ENCODE assay signal across 24 cellular contexts in genomic region chr2:105848367-105848766, GRCh38.
DNase-seq lines count a peak whose midpoint lies in the region; ATAC-seq and TF ChIP-seq lines count a peak whose summit lies in the region.
"Had no signal": no experiment of that assay in that cellular context is flagged by ENCODE, and none has a peak within 500 bp of the region (broad histone marks: within the 10 kb centered on the region; RNA-seq: fewer than 3 reads in every experiment).

No MANE protein-coding gene starts in this region.

- H3K27ac ChIP-seq in CD8-positive, alpha-beta T cell (ENCODE audit: low read depth, low read length), result no peak overlapping the region
- H3K27ac ChIP-seq: ascending aorta, esophagus squamous epithelium, neural progenitor cell, WERI-Rb-1 had no signal

- H3K4me3 Mint-ChIP-seq in T-helper 2 cell treated with Interferon-gamma antibody and Interleukin-4, amounts not matched to agents 5 μg/mL and 100 μg/mL, for 36 hours, result no peak overlapping the region
- no peak overlapping the region for H3K4me3 Mint-ChIP-seq in CD8-positive, alpha-beta T cell
- no peak overlapping the region for H3K4me3 Mint-ChIP-seq in neural crest cell
- H3K4me3 Mint-ChIP-seq: neural progenitor cell had no signal

- POLR2A ChIA-PET in CD8-positive, alpha-beta T cell (lab: Charles Lee), result no interaction called here

- TF ChIP-seq CTCF in CD8-positive, alpha-beta T cell (IDR thresholded peaks at IDR 0.05), result no peak
- TF ChIP-seq CTCF in neural crest cell (conservative IDR thresholded peaks at IDR 0.05), result no peak

- H3K9me3 Mint-ChIP-seq in T-helper 2 cell treated with Interferon-gamma antibody and Interleukin-4, amounts not matched to agents 5 μg/mL and 100 μg/mL, for 36 hours, result no peaks in the 10 kb centered on the region
- H3K9me3 Mint-ChIP-seq in CD8-positive, alpha-beta T cell, result peaks cover 2% of the 10 kb centered on the region
- no peaks in the 10 kb centered on the region for H3K9me3 Mint-ChIP-seq in neural crest cell

- H3K36me3 ChIP-seq in CD8-positive, alpha-beta T cell (ENCODE audit: insufficient read depth, low read length), result no peaks in the 10 kb centered on the region
- H3K36me3 ChIP-seq: ascending aorta, BE2C, neural progenitor cell, upper lobe of left lung, WERI-Rb-1 had no signal

- H3K27me3 ChIP-seq in CD8-positive, alpha-beta T cell (ENCODE audit: insufficient read depth, low read length), result no peaks in the 10 kb centered on the region
- H3K27me3 ChIP-seq: ascending aorta, BE2C, esophagus squamous epithelium, neural progenitor cell, upper lobe of left lung had no signal

- ATAC-seq in CD8-positive, alpha-beta T cell, result no peak
- no peak for ATAC-seq in GM21529 (IDR thresholded peaks at IDR 0.05; ENCODE audit: unreplicated experiment)
- ATAC-seq: HepG2 had no signal

- CTCF ChIA-PET in CD8-positive, alpha-beta T cell (lab: Charles Lee), result interaction anchor here (1.2 kb wide), 1 partner anchor 247 kb away, joined by 3 read pairs; no protein-coding TSS in a partner anchor

- H3K36me3 Mint-ChIP-seq in T-helper 2 cell treated with Interferon-gamma antibody and Interleukin-4, amounts not matched to agents 5 μg/mL and 100 μg/mL, for 36 hours (ENCODE audit: low read depth), result peaks cover 30% of the 10 kb centered on the region
- H3K36me3 Mint-ChIP-seq in CD8-positive, alpha-beta T cell, result peaks cover 48% of the 10 kb centered on the region
- peaks cover 5% of the 10 kb centered on the region for H3K36me3 Mint-ChIP-seq in neural crest cell (ENCODE audit: low read depth)

- peaks cover 72% of the 10 kb centered on the region for H3K4me1 ChIP-seq in CD8-positive, alpha-beta T cell (ENCODE audit: insufficient read depth, low read length)
- H3K4me1 ChIP-seq: ascending aorta, BE2C, neural progenitor cell had no signal

- H3K9me3 ChIP-seq in CD8-positive, alpha-beta T cell (ENCODE audit: low read length), result no peaks in the 10 kb centered on the region
- H3K9me3 ChIP-seq: ascending aorta, BE2C, esophagus squamous epithelium, upper lobe of left lung had no signal

- H3K4me3 ChIP-seq in CD8-positive, alpha-beta T cell (ENCODE audit: low read depth, low read length), result no peak overlapping the region
- H3K4me3 ChIP-seq: ascending aorta, esophagus squamous epithelium, neural progenitor cell, upper lobe of left lung had no signal

- no peaks in the 10 kb centered on the region for H3K27me3 Mint-ChIP-seq in T-helper 2 cell treated with Interferon-gamma antibody and Interleukin-4, amounts not matched to agents 5 μg/mL and 100 μg/mL, for 36 hours (ENCODE audit: low read depth)
- no peaks in the 10 kb centered on the region for H3K27me3 Mint-ChIP-seq in CD8-positive, alpha-beta T cell (ENCODE audit: low read depth)
- no peaks in the 10 kb centered on the region for H3K27me3 Mint-ChIP-seq in neural crest cell (ENCODE audit: low read depth)

- intact Hi-C loops in CD8-positive, alpha-beta T cell (cut with DNase I, micrococcal nuclease), result no loop called here

- peaks cover 36% of the 10 kb centered on the region for H3K4me1 Mint-ChIP-seq in T-helper 2 cell treated with Interferon-gamma antibody and Interleukin-4, amounts not matched to agents 5 μg/mL and 100 μg/mL, for 36 hours (ENCODE audit: low read depth)
- H3K4me1 Mint-ChIP-seq in CD8-positive, alpha-beta T cell (ENCODE audit: low read depth), result peaks cover 77% of the 10 kb centered on the region
- peaks cover 14% of the 10 kb centered on the region for H3K4me1 Mint-ChIP-seq in neural crest cell

- DNase-seq in T-helper 2 cell treated with Interferon-gamma antibody and Interleukin-4, amounts not matched to agents 5 μg/mL and 100 μg/mL, for 36 hours (ENCODE audit: low spot score), result no peak
- no peak for DNase-seq in T-helper 2 cell
- no peak for DNase-seq in CD8-positive, alpha-beta T cell
- DNase-seq in cerebellum (ENCODE audit: low spot score), result peak; percentile 32
- no peak for DNase-seq in neural crest cell (ENCODE audit: low read depth, low spot score)
- DNase-seq in ecto neural progenitor cell (ENCODE audit: low spot score), result no peak
- DNase-seq in dermis blood vessel endothelial cell, result no peak
- DNase-seq: activated CD8-positive, alpha-beta memory T cell treated with anti-CD3 and anti-CD28 coated beads for 24 hours; activated effector memory CD4-positive, alpha-beta T cell treated with Interleukin-2 at 50 U/mL for 16 hours; BE2C; central memory CD4-positive, alpha-beta T cell; effector CD8-positive, alpha-beta T cell; esophagus squamous epithelium; mesenchymal stem cell; NCI-H1092; NCI-H2029 treated with DMSO at 0.1 percent for 48 hours; NCI-H446 treated with DMSO at 0.1 percent for 48 hours; stimulated activated CD4-positive, alpha-beta T cell treated with anti-CD3 and anti-CD28 coated beads, Interleukin-4, amount 100 ng/mL, for 24 hours; upper lobe of left lung; WERI-Rb-1 had no signal

- peak overlapping the region; percentile 13 for H3K27ac Mint-ChIP-seq in T-helper 2 cell treated with Interferon-gamma antibody and Interleukin-4, amounts not matched to agents 5 μg/mL and 100 μg/mL, for 36 hours
- H3K27ac Mint-ChIP-seq in CD8-positive, alpha-beta T cell, result peak overlapping the region; percentile 70
- peak overlapping the region; percentile 17 for H3K27ac Mint-ChIP-seq in neural crest cell (ENCODE audit: unreplicated experiment)
- H3K27ac Mint-ChIP-seq: neural progenitor cell had no signal

Comparison
In these comparisons a context has a peak if more than half of its experiments do, and no peak if none do; other contexts are left out.
1. H3K27ac Mint-ChIP-seq: peak in every context shown above with its lines; median percentile 70 in CD8-positive, alpha-beta T cell; 17 in neural crest cell; 13 in T-helper 2 cell treated with Interferon-gamma antibody and Interleukin-4, amounts not matched to agents 5 μg/mL and 100 μg/mL, for 36 hours.